8 cellular contexts compared by ENCODE assay signal in genomic region chr3:196631655-196632032, GRCh38. TPM values are rescaled to one million over a fixed set of nuclear protein-coding genes. Genes with fewer than 3 reads are reported as not detected.
DNase-seq lines count a peak whose midpoint lies in the region; ATAC-seq and TF ChIP-seq lines count a peak whose summit lies in the region.

No MANE protein-coding gene starts in this region.

- ATAC-seq in activated CD4-positive, alpha-beta T cell treated with anti-CD3 and anti-CD28 coated beads for 36 hours: peak; percentile 3
- ATAC-seq in GM18858 (IDR thresholded peaks at IDR 0.05; ENCODE audit: unreplicated experiment) (no peak), GM19328 (IDR thresholded peaks at IDR 0.05; ENCODE audit: unreplicated experiment) (no peak)

- H3K4me3 ChIP-seq in SJCRH30: peak overlapping the region; percentile 67
- H3K4me3 ChIP-seq in esophagus muscularis mucosa: peak overlapping the region; percentile 63 to 83 (median 67)
- peak overlapping the region; percentile 47 to 65 (median 61) for H3K4me3 ChIP-seq in sigmoid colon

- TF ChIP-seq CTCF in esophagus muscularis mucosa (IDR thresholded peaks at IDR 0.05): no peak
- no peak for TF ChIP-seq CTCF in sigmoid colon (IDR thresholded peaks at IDR 0.05)

- DNase-seq in activated CD4-positive, alpha-beta T cell treated with anti-CD3 and anti-CD28 coated beads for 36 hours: no peak
- DNase-seq in activated CD4-positive, alpha-beta T cell treated with anti-CD3 and anti-CD28 coated beads, Interleukin-2, amount 50 U/mL, for 48 hours: no peak
- DNase-seq in SJCRH30 (no peak), esophagus muscularis mucosa (ENCODE audit: extremely low spot score) (no peak), sigmoid colon (no peak), HPDE6-E6E7 (ENCODE audit: extremely low spot score) (no peak)

- CTCF ChIA-PET in activated CD4-positive, alpha-beta T cell treated with anti-CD3 and anti-CD28 coated beads for 36 hours (lab: Charles Lee): interaction anchor here (0.6 to 2.2 kb wide), 9 partner anchors 8 to 452 kb away, joined by 3 to 19 read pairs (median 3); partner anchors contain the start of gene NRROS

- TF ChIP-seq POLR2A in esophagus muscularis mucosa (IDR thresholded peaks at IDR 0.05; ENCODE audit: low read depth) (no peak), sigmoid colon (IDR thresholded peaks at IDR 0.05) (no peak)

- H3K9me3 ChIP-seq in SJCRH30 (replicated peaks): no peaks in the 10 kb centered on the region
- H3K9me3 ChIP-seq in esophagus muscularis mucosa: no peaks in the 10 kb centered on the region
- H3K9me3 ChIP-seq in sigmoid colon: no peaks in the 10 kb centered on the region

- peak overlapping the region; percentile 95 for H3K27ac Mint-ChIP-seq in activated CD4-positive, alpha-beta T cell treated with anti-CD3 and anti-CD28 coated beads for 36 hours

- H3K27me3 Mint-ChIP-seq in activated CD4-positive, alpha-beta T cell treated with anti-CD3 and anti-CD28 coated beads for 36 hours: no peaks in the 10 kb centered on the region

- H3K27me3 ChIP-seq in SJCRH30 (no peaks in the 10 kb centered on the region), esophagus muscularis mucosa (no peaks in the 10 kb centered on the region), sigmoid colon (no peaks in the 10 kb centered on the region)

- peak overlapping the region; percentile 81 for H3K4me3 Mint-ChIP-seq in activated CD4-positive, alpha-beta T cell treated with anti-CD3 and anti-CD28 coated beads for 36 hours

- 24% methylated on average over 5 of the region's 5 CpGs for WGBS in esophagus muscularis mucosa
- 13 to 14% methylated on average over 5 of the region's 5 CpGs for WGBS in sigmoid colon, 2 donors

- H3K4me1 Mint-ChIP-seq in activated CD4-positive, alpha-beta T cell treated with anti-CD3 and anti-CD28 coated beads for 36 hours: peaks cover 60% of the 10 kb centered on the region

- H3K36me3 ChIP-seq in SJCRH30: no peaks in the 10 kb centered on the region
- H3K36me3 ChIP-seq in esophagus muscularis mucosa: no peaks in the 10 kb centered on the region
- no peaks in the 10 kb centered on the region for H3K36me3 ChIP-seq in sigmoid colon

- no peaks in the 10 kb centered on the region for H3K9me3 Mint-ChIP-seq in activated CD4-positive, alpha-beta T cell treated with anti-CD3 and anti-CD28 coated beads for 36 hours (ENCODE audit: low read depth)

- intact Hi-C loops in activated CD4-positive, alpha-beta T cell treated with anti-CD3 and anti-CD28 coated beads for 36 hours (cut with DNase I, micrococcal nuclease): loop anchor here (1.0 to 10.0 kb wide), 10 partner anchors 10 to 724 kb away; partner anchors contain the start of genes CEP19 (in 2 of the 2), PIGX (in 2 of the 2), RNF168 (in 2 of the 2) and NCBP2 (in 1 of the 2)
- intact Hi-C loops in esophagus muscularis mucosa (cut with DNase I): no loop called here
- intact Hi-C loops in sigmoid colon (cut with DNase I): loop anchor here (2.0 kb wide), 1 partner anchor 21 kb away; no protein-coding TSS in a partner anchor

- H3K4me1 ChIP-seq in SJCRH30 (peaks cover 4% of the 10 kb centered on the region; the same call in 1 of the 2 replicates), esophagus muscularis mucosa (peaks cover 18 to 29% (median 29%) of the 10 kb centered on the region in 4 donors), sigmoid colon (peaks cover 0 to 27% (median 16%) of the 10 kb centered on the region in 4 donors)

- TF ChIP-seq EP300 in esophagus muscularis mucosa (IDR thresholded peaks at IDR 0.05) (no peak), sigmoid colon (IDR thresholded peaks at IDR 0.05) (no peak)

- H3K27ac ChIP-seq in SJCRH30 (peak overlapping the region; percentile 85), esophagus muscularis mucosa (replicated peaks in 1 of 4) (peak overlapping the region; percentile 90 to 95 (median 92)), sigmoid colon (peak overlapping the region; percentile 82 to 92 (median 86))

- POLR2A ChIA-PET in activated CD4-positive, alpha-beta T cell treated with anti-CD3 and anti-CD28 coated beads for 36 hours (lab: Charles Lee): interaction anchor here (0.6 to 1.4 kb wide), 2 partner anchors 63 to 84 kb away, joined by 3 read pairs; partner anchors contain the start of genes FBXO45 and WDR53

- no peaks in the 10 kb centered on the region for H3K36me3 Mint-ChIP-seq in activated CD4-positive, alpha-beta T cell treated with anti-CD3 and anti-CD28 coated beads for 36 hours (ENCODE audit: low read depth)

RNA-seq across cellular contexts. Expression of gene NRROS, which starts 7.8 kb away (rescaled TPM):
- 10 to 100 TPM; 19.6 to 19.7 TPM for total RNA-seq in activated CD4-positive, alpha-beta T cell treated with anti-CD3 and anti-CD28 coated beads for 36 hours
- total RNA-seq in SJCRH30 (2014; rRNA removed; shearing (Covaris generic)): not detected in 2 replicates
- 1 to 10 TPM; 6.2 to 8.5 (median 7.3) TPM for total RNA-seq in esophagus muscularis mucosa
- total RNA-seq in sigmoid colon: 1 to 10 TPM; 4.4 to 7.5 (median 5.9) TPM
- polyA plus RNA-seq in sigmoid colon: 1 to 10 TPM in 2 of 3 donors, under 1 TPM in 1; 0.60 to 6.5 (median 3.7) TPM
